In genomic region chr5:125679522-125679921, GRCh38 we compare ENCODE assay signal across 20 cellular contexts.
A peak's percentile ranks its signal among the peaks of the same experiment; 100 is the strongest.
DNase-seq lines count a peak whose midpoint lies in the region; ATAC-seq and TF ChIP-seq lines count a peak whose summit lies in the region.
"Had no signal": no experiment of that assay in that cellular context is flagged by ENCODE, and none has a peak within 500 bp of the region (broad histone marks: within the 10 kb centered on the region; RNA-seq: fewer than 3 reads in every experiment).

No MANE protein-coding gene starts in this region.

- DNase-seq in IMR-90 (peak; percentile 21), RWPE2 (ENCODE audit: low spot score) (no peak), fibroblast of mammary gland (ENCODE audit: low read depth) (peak; percentile 32), myocyte (ENCODE audit: low read depth) (peak; percentile 19), T-helper 2 cell (no peak), NCI-H1930 (lab: John Stamatoyannopoulos, UW) (no peak), HPDE6-E6E7 (ENCODE audit: extremely low spot score) (no peak)
- DNase-seq: CD4-positive, CD25-positive, alpha-beta regulatory T cell; DMS79 treated with DMSO at 0.1 percent for 48 hours; Kasumi-1; NCI-H1092; NCI-H1436; NCI-H187 treated with DMSO at 0.1 percent for 48 hours; NCI-H345; NCI-H524 treated with DMSO at 0.1 percent for 48 hours; OCI-M1; Right ventricle myocardium superior had no signal

- intact Hi-C loops in IMR-90 (cut with micrococcal nuclease): no loop called here

- WGBS in IMR-90 (ENCODE audit: extremely low coverage in 2 of 2, insufficient read length in 1 of 2), 2 experiments: no CpG with 5 or more reads among the region's 1 CpG

- dilution Hi-C loops in IMR-90 (cut with HindIII; ENCODE audit: low sequenced_read_pairs, unreplicated experiment): no loop called here

- H3K4me1 ChIP-seq in IMR-90 (ENCODE audit: control insufficient read depth, insufficient read depth, low read length): 0 out of 2 replicates have a peak, but pooled peaks cover 2% of the 10 kb centered on the region
- H3K4me1 ChIP-seq in RWPE2 (ENCODE audit: insufficient read depth, poor library complexity, severe bottlenecking): no peaks in the 10 kb centered on the region

- no peak overlapping the region for H3K56ac ChIP-seq in IMR-90 (ENCODE audit: extremely low read depth, insufficient read depth, low read length)

- H3K9me3 ChIP-seq in IMR-90 (ENCODE audit: control insufficient read depth, insufficient read depth, low read length): no peaks in the 10 kb centered on the region
- no peaks in the 10 kb centered on the region for H3K9me3 ChIP-seq in RWPE2 (ENCODE audit: severe bottlenecking)

- H3K27me3 ChIP-seq in IMR-90 (ENCODE audit: control insufficient read depth, insufficient read depth, low read length) (no peaks in the 10 kb centered on the region), RWPE2 (ENCODE audit: insufficient read depth, poor library complexity, severe bottlenecking) (no peaks in the 10 kb centered on the region)

- no peak overlapping the region for H4K8ac ChIP-seq in IMR-90 (ENCODE audit: low read depth in 2 of 2, low read length in 2 of 2)

- TF ChIP-seq CTCF in IMR-90 (conservative IDR thresholded peaks at IDR 0.05; ENCODE audit: low read depth, low read length): no peak
- TF ChIP-seq CTCF in RWPE2 (IDR thresholded peaks at IDR 0.05; ENCODE audit: poor library complexity, severe bottlenecking): no peak
- TF ChIP-seq CTCF in fibroblast of mammary gland (conservative IDR thresholded peaks at IDR 0.05; ENCODE audit: control insufficient read depth, insufficient read depth, low read depth, low read length): no peak

- H3K23ac ChIP-seq in IMR-90 (ENCODE audit: low read depth, low read length): no peak overlapping the region

- no peak overlapping the region for H2AK9ac ChIP-seq in IMR-90 (replicated peaks; ENCODE audit: low read depth, low read length, poor library complexity)

- H3K18ac ChIP-seq in IMR-90 (ENCODE audit: low read depth, low read length): no peak overlapping the region

- H2BK120ac ChIP-seq in IMR-90 (ENCODE audit: low read depth, low read length): no peak overlapping the region

- no peaks in the 10 kb centered on the region for H4K20me1 ChIP-seq in IMR-90 (ENCODE audit: insufficient read depth, low read length)

- H4K5ac ChIP-seq in IMR-90 (ENCODE audit: low read depth, low read length): no peak overlapping the region

- no peak overlapping the region for H2AFZ ChIP-seq in IMR-90 (replicated peaks; ENCODE audit: low read length, poor library complexity)

- H3K4me2 ChIP-seq in IMR-90 (ENCODE audit: low read depth, low read length): no peak overlapping the region

- POLR2A ChIA-PET in IMR-90 (lab: Charles Lee; ENCODE audit: unreplicated experiment): no interaction called here

- TF ChIP-seq RAD21 in IMR-90 (IDR thresholded peaks at IDR 0.05; ENCODE audit: low read length): no peak

- ATAC-seq in IMR-90 (ENCODE audit: low read depth) (0 out of 2 replicates have a peak, but pooled peaks have one; percentile 29), RWPE2 (ENCODE audit: low read depth) (peak; percentile 17; the same call in 1 of the 3 replicates), GM21619 (IDR thresholded peaks at IDR 0.05; ENCODE audit: unreplicated experiment) (no peak)
- ATAC-seq: GM12878, HCT116 had no signal

- no peaks in the 10 kb centered on the region for H3K36me3 ChIP-seq in IMR-90 (ENCODE audit: control insufficient read depth, insufficient read depth, low read length)
- no peaks in the 10 kb centered on the region for H3K36me3 ChIP-seq in RWPE2 (ENCODE audit: low read depth)

- no peak overlapping the region for H2AK5ac ChIP-seq in IMR-90 (ENCODE audit: low read depth, low read length)

- no peak overlapping the region for H2BK15ac ChIP-seq in IMR-90 (ENCODE audit: low read depth, low read length)

- CTCF ChIA-PET in IMR-90 (lab: Yijun Ruan, JAX): no interaction called here

- no peak overlapping the region for H3K27ac ChIP-seq in IMR-90 (ENCODE audit: insufficient read depth, low read length)
- H3K27ac ChIP-seq in RWPE2 (ENCODE audit: poor library complexity, severe bottlenecking): no peak overlapping the region

- H3K4me3 ChIP-seq in IMR-90 (ENCODE audit: insufficient read depth, low read depth, low read length) (no peak overlapping the region), RWPE2 (ENCODE audit: severe bottlenecking) (no peak overlapping the region), fibroblast of mammary gland (ENCODE audit: control insufficient read depth, low read depth, low read length) (no peak overlapping the region)
- H3K4me3 ChIP-seq: GM12878 had no signal

- BruUV-seq in IMR-90 (replicated peaks; lab: Mats Ljungman, UMichigan): no TSS peak

- TF ChIP-seq POLR2A in IMR-90 (IDR thresholded peaks at IDR 0.05; ENCODE audit: low read depth, low read length): no peak

- in situ Hi-C loops in IMR-90 (cut with MboI; ENCODE audit: low sequenced_read_pairs): no loop called here

- H4K91ac ChIP-seq in IMR-90 (ENCODE audit: insufficient read depth, low read depth, low read length): no peak overlapping the region

- H3K4ac ChIP-seq in IMR-90 (ENCODE audit: low read depth, low read length): no peak overlapping the region

- H3K14ac ChIP-seq in IMR-90 (replicated peaks; ENCODE audit: low read depth, low read length): no peak overlapping the region

- no peak overlapping the region for H2BK5ac ChIP-seq in IMR-90 (ENCODE audit: low read depth, low read length, poor library complexity, severe bottlenecking)

- no peak overlapping the region for H3K9ac ChIP-seq in IMR-90 (ENCODE audit: low read depth, low read length)

- no peaks in the 10 kb centered on the region for H3K79me1 ChIP-seq in IMR-90 (ENCODE audit: low read depth in 1 of 2, low read length in 2 of 2)

- H2BK20ac ChIP-seq in IMR-90 (ENCODE audit: low read depth, low read length): no peak overlapping the region

- H3K9me1 ChIP-seq in IMR-90 (ENCODE audit: insufficient read depth, low read length): no peaks in the 10 kb centered on the region

TF ChIP-seq in IMR-90, 13 proteins besides CTCF, POLR2A, EP300 and RAD21:
- TF ChIP-seq NFE2L2 (IDR thresholded peaks at IDR 0.05; ENCODE audit: low read depth, low read length): no peak
- TF ChIP-seq FOS (IDR thresholded peaks at IDR 0.05; ENCODE audit: low read depth, low read length): peak; percentile 39; the same call in 1 of the 2 replicates
- TF ChIP-seq SMC3 (IDR thresholded peaks at IDR 0.05; ENCODE audit: low read depth, low read length): no peak
- TF ChIP-seq BHLHE40 (IDR thresholded peaks at IDR 0.05; ENCODE audit: low read depth, low read length): no peak
- no peak for TF ChIP-seq MAFK (IDR thresholded peaks at IDR 0.05; ENCODE audit: low read depth, low read length)
- no peak for TF ChIP-seq CHD1 (IDR thresholded peaks at IDR 0.05; ENCODE audit: low read depth, low read length)

Comparison
In these comparisons a context has a peak if more than half of its experiments do, and no peak if none do; other contexts are left out.
1. DNase-seq: peak in IMR-90 (single experiment), fibroblast of mammary gland (single experiment) and myocyte (single experiment); none in RWPE2 (single experiment), T-helper 2 cell (0 of 5), NCI-H1930 (0 of 2) and HPDE6-E6E7 (single experiment).